Comparison of ENCODE assay signal across 24 cellular contexts in the genomic region with DNA sequence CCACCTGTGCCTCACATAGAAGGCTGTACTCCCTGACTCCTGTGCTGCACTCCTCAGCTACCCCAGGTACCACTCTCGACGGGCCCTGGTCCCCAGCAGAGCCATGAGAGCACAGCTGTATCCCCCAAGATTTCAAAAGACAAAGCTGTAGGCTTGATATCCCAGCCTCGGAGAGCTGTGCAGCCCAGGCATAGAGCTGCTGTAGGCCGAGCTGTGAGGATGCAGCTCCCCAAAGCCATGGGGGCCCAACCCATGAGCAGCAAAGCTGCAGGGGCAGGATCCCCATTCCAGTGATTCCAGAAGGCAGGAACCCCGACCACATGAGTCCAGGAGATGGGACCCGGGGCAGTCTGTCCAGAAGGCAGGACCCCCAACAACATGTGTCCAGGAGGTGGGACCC.
"Had no signal": no experiment of that assay in that cellular context is flagged by ENCODE, and none has a peak within 500 bp of the region (broad histone marks: within the 10 kb centered on the region; RNA-seq: fewer than 3 reads in every experiment).

No MANE protein-coding gene starts in this region.

- DNase-seq: heart right ventricle; islet precursor cell; left ventricle myocardium inferior; mesendoderm; naive B cell; natural killer cell; nephron progenitor cell; nucleus accumbens; pancreas; retina; right cardiac atrium; sigmoid colon; small intestine; spleen; stimulated activated CD4-positive, alpha-beta T cell treated with anti-CD3 and anti-CD28 coated beads, Interleukin-4, amount 100 ng/mL, for 24 hours; stimulated activated naive B cell treated with anti-CD40 and anti-IgM and Interleukin-4, amounts not matched to agents 10 μg/mL and 1 μg/mL and 100 μg/mL, for 72 hours; substantia nigra; uterus had no signal

- H3K4me1 ChIP-seq: heart right ventricle, left ventricle myocardium inferior, pancreas, prostate gland, sigmoid colon, spleen, tibial nerve, uterus had no signal

- H3K27me3 ChIP-seq: hepatocyte, pancreas, sigmoid colon, spleen, tibial nerve, uterus had no signal

- H3K4me1 Mint-ChIP-seq: mesothelial cell of epicardium; naive B cell; natural killer cell; stimulated activated naive B cell treated with anti-CD40 and anti-IgM and Interleukin-4, amounts not matched to agents 10 μg/mL and 1 μg/mL and 100 μg/mL, for 72 hours had no signal

- H3K27ac ChIP-seq: heart right ventricle, hepatocyte, left ventricle myocardium inferior, pancreas, prostate gland, sigmoid colon, spleen, tibial nerve, uterus had no signal

- H3K36me3 Mint-ChIP-seq: mesothelial cell of epicardium; naive B cell; natural killer cell; stimulated activated naive B cell treated with anti-CD40 and anti-IgM and Interleukin-4, amounts not matched to agents 10 μg/mL and 1 μg/mL and 100 μg/mL, for 72 hours had no signal

- H3K4me3 ChIP-seq: heart right ventricle, hepatocyte, left ventricle myocardium inferior, lung, pancreas, prostate gland, sigmoid colon, spleen, tibial nerve, uterus had no signal

- H3K36me3 ChIP-seq: heart right ventricle, left ventricle myocardium inferior, pancreas, prostate gland, sigmoid colon, spleen, tibial nerve, uterus had no signal

- H3K4me3 Mint-ChIP-seq: mesothelial cell of epicardium; naive B cell; natural killer cell; nephron progenitor cell; stimulated activated naive B cell treated with anti-CD40 and anti-IgM and Interleukin-4, amounts not matched to agents 10 μg/mL and 1 μg/mL and 100 μg/mL, for 72 hours; stimulated activated naive CD8-positive, alpha-beta T cell treated with anti-CD3 and anti-CD28 coated beads, Interleukin-15, Interleukin-2, amounts not matched to agents 100 ng/mL and 50 ng/mL, for 24 hours had no signal

- H3K9me3 ChIP-seq: heart right ventricle, left ventricle myocardium inferior, pancreas, prostate gland, sigmoid colon, tibial nerve, uterus had no signal

- H3K27ac Mint-ChIP-seq: mesothelial cell of epicardium; natural killer cell; nephron progenitor cell; stimulated activated naive B cell treated with anti-CD40 and anti-IgM and Interleukin-4, amounts not matched to agents 10 μg/mL and 1 μg/mL and 100 μg/mL, for 72 hours; stimulated activated naive CD8-positive, alpha-beta T cell treated with anti-CD3 and anti-CD28 coated beads, Interleukin-15, Interleukin-2, amounts not matched to agents 100 ng/mL and 50 ng/mL, for 24 hours had no signal

- ATAC-seq: heart right ventricle, natural killer cell, pancreas, right cardiac atrium had no signal

- H3K9me3 Mint-ChIP-seq: mesothelial cell of epicardium had no signal
